Comparison of ENCODE assay signal across 16 cellular contexts in genomic region chr1:79041666-79042065, GRCh38. TPM values are rescaled to one million over a fixed set of nuclear protein-coding genes. Genes with fewer than 3 reads are reported as not detected.
"Had no signal": no experiment of that assay in that cellular context is flagged by ENCODE, and none has a peak within 500 bp of the region (broad histone marks: within the 10 kb centered on the region; RNA-seq: fewer than 3 reads in every experiment).

No MANE protein-coding gene starts in this region.

- H3K9me3 ChIP-seq: pancreas, thyroid gland, vagina had no signal

- H3K4me1 ChIP-seq: breast epithelium, left ventricle myocardium inferior, pancreas, spleen, thyroid gland, vagina had no signal

- H3K4me3 Mint-ChIP-seq: activated T-helper 17 cell treated with anti-CD3 and anti-CD28 coated beads, Interleukin-2, amount 50 U/mL, for 72 hours; naive thymus-derived CD8-positive, alpha-beta T cell had no signal

- H3K4me1 Mint-ChIP-seq: activated T-helper 17 cell treated with anti-CD3 and anti-CD28 coated beads, Interleukin-2, amount 50 U/mL, for 72 hours had no signal

- ATAC-seq: activated T-helper 17 cell treated with anti-CD3 and anti-CD28 coated beads, Interleukin-2, amount 50 U/mL, for 72 hours; naive thymus-derived CD8-positive, alpha-beta T cell; pancreas; sciatic nerve had no signal

- H3K36me3 ChIP-seq: breast epithelium, left ventricle myocardium inferior, pancreas, spleen, thyroid gland, vagina had no signal

- H3K27ac Mint-ChIP-seq: naive thymus-derived CD8-positive, alpha-beta T cell had no signal

- H3K27me3 Mint-ChIP-seq: activated T-helper 17 cell treated with anti-CD3 and anti-CD28 coated beads, Interleukin-2, amount 50 U/mL, for 72 hours; naive thymus-derived CD8-positive, alpha-beta T cell had no signal

- DNase-seq: activated CD4-positive, alpha-beta T cell treated with anti-CD3 and anti-CD28 coated beads for 1 hour; activated CD4-positive, alpha-beta T cell treated with anti-CD3 and anti-CD28 coated beads, Interleukin-2, amount 50 U/mL, for 4 hours; activated naive CD4-positive, alpha-beta T cell treated with Interleukin-2 at 50 U/mL for 16 hours; activated T-cell treated with anti-CD3 and anti-CD28 coated beads for 4 hours; aorta; hippocampal formation; left ventricle myocardium inferior; naive thymus-derived CD8-positive, alpha-beta T cell; pancreas; spleen; T-helper 9 cell; thyroid gland had no signal

- H3K27me3 ChIP-seq: breast epithelium, pancreas, spleen, thyroid gland, vagina had no signal

- H3K4me3 ChIP-seq: breast epithelium, pancreas, thyroid gland, vagina had no signal

- H3K27ac ChIP-seq: breast epithelium, pancreas, thyroid gland, vagina had no signal

RNA-seq across cellular contexts. Expression of gene ADGRL4, which starts 35.1 kb away (rescaled TPM):
- total RNA-seq: activated T-helper 17 cell treated with anti-CD3 and anti-CD28 coated beads, Interleukin-2, amount 50 U/mL, for 72 hours; naive thymus-derived CD8-positive, alpha-beta T cell had no signal
- polyA plus RNA-seq: naive thymus-derived CD8-positive, alpha-beta T cell had no signal
